8 cellular contexts compared by ENCODE assay signal in genomic region chr14:23556700-23557440, GRCh38. TPM values are rescaled to one million over a fixed set of nuclear protein-coding genes. Genes with fewer than 3 reads are reported as not detected.
A peak's percentile ranks its signal among the peaks of the same experiment; 100 is the strongest.
DNase-seq lines count a peak whose midpoint lies in the region; ATAC-seq, FAIRE-seq and TF ChIP-seq lines count a peak whose summit lies in the region.

No MANE protein-coding gene starts in this region.

- H3K27me3 ChIP-seq in gastroesophageal sphincter = no peaks in the 10 kb centered on the region
- no peaks in the 10 kb centered on the region for H3K27me3 ChIP-seq in small intestine (ENCODE audit: control insufficient read depth in 2 of 2, insufficient read depth in 2 of 2, low read length in 2 of 2)

- 55 to 63% methylated on average over 2 to 5 of the region's 17 CpGs for WGBS in gastroesophageal sphincter (ENCODE audit: low coverage in 1 of 2), 2 donors
- WGBS in small intestine, 3 donors = 17 to 36% (median 25%) methylated on average over 17 of the region's 17 CpGs

- H3K36me3 ChIP-seq in gastroesophageal sphincter = peaks cover 0 to 41% of the 10 kb centered on the region in 2 donors
- peaks cover 0 to 4% of the 10 kb centered on the region in 2 donors for H3K36me3 ChIP-seq in small intestine (ENCODE audit: control insufficient read depth in 2 of 2, insufficient read depth in 2 of 2, low read length in 2 of 2)

- H3K27me3 Mint-ChIP-seq in T-helper 17 cell = no peaks in the 10 kb centered on the region

- peak overlapping the region; percentile 95 for H3K27ac Mint-ChIP-seq in T-helper 17 cell

- H3K27ac ChIP-seq in gastroesophageal sphincter = peak overlapping the region; percentile 54 to 100 (median 96)
- H3K27ac ChIP-seq in small intestine (ENCODE audit: low read depth in 1 of 2, low read length in 1 of 2) = peak overlapping the region; percentile 27 to 91

- H3K36me3 Mint-ChIP-seq in T-helper 17 cell (ENCODE audit: low read depth) = no peaks in the 10 kb centered on the region

- TF ChIP-seq CTCF in gastroesophageal sphincter (IDR thresholded peaks at IDR 0.05) = no peak

- H3K4me3 ChIP-seq in gastroesophageal sphincter = peak overlapping the region; percentile 44 to 88
- peak overlapping the region; percentile 64 to 81 for H3K4me3 ChIP-seq in small intestine (ENCODE audit: low read depth in 1 of 2, low read length in 2 of 2)

- no peak for ATAC-seq in T-helper 17 cell
- ATAC-seq in gastroesophageal sphincter = no peak
- ATAC-seq in HG03175 (IDR thresholded peaks at IDR 0.05; ENCODE audit: unreplicated experiment) = no peak
- ATAC-seq in GM19397 (IDR thresholded peaks at IDR 0.05; ENCODE audit: unreplicated experiment) = no peak

- H3K4me1 ChIP-seq in gastroesophageal sphincter (peaks cover 0 to 41% (median 18%) of the 10 kb centered on the region in 3 donors), small intestine (ENCODE audit: control insufficient read depth in 2 of 2, insufficient read depth in 1 of 2, low read depth in 1 of 2, low read length in 1 of 2) (peaks cover 0 to 9% of the 10 kb centered on the region in 2 donors)

- H3K4me1 Mint-ChIP-seq in T-helper 17 cell = peaks cover 33% of the 10 kb centered on the region

- no peak for TF ChIP-seq EP300 in gastroesophageal sphincter (IDR thresholded peaks at IDR 0.05)

- no peak for TF ChIP-seq POLR2A in gastroesophageal sphincter (IDR thresholded peaks at IDR 0.05)

- H3K9me3 ChIP-seq in T-helper 17 cell (ENCODE audit: control insufficient read depth, low read length, poor library complexity, severe bottlenecking) = no peaks in the 10 kb centered on the region
- no peaks in the 10 kb centered on the region for H3K9me3 ChIP-seq in gastroesophageal sphincter
- no peaks in the 10 kb centered on the region for H3K9me3 ChIP-seq in small intestine (ENCODE audit: control insufficient read depth, low read depth)

- DNase-seq in DMS53 (lab: John Stamatoyannopoulos, UW) (peak; percentile 30), DMS53 treated with DMSO at 0.1 percent for 48 hours (lab: John Stamatoyannopoulos, UW; ENCODE audit: unreplicated experiment) (no peak), T-helper 17 cell (no peak), small intestine (no peak)
- no peak for DNase-seq in stimulated activated naive CD4-positive, alpha-beta T cell (lab: John Stamatoyannopoulos, UW)

- peak overlapping the region; percentile 96 for H3K4me3 Mint-ChIP-seq in T-helper 17 cell

- FAIRE-seq in small intestine (lab: Jason Lieb, UNC) = no peak

RNA-seq across cellular contexts. Expression of gene THTPA, which starts 0.8 kb away (rescaled TPM):
- total RNA-seq in T-helper 17 cell (10 to 100 TPM in 1 of 2 donors, 1 to 10 TPM in 1; 10.0 to 13.6 TPM), gastroesophageal sphincter (10 to 100 TPM; 17.7 to 28.8 (median 21.3) TPM)
- 10 to 100 TPM in 2 of 3 donors, 1 to 10 TPM in 1; 9.7 to 18.7 (median 12.3) TPM for polyA plus RNA-seq in small intestine

RNA-seq across cellular contexts. Expression of gene ZFHX2, which starts 5.3 kb away (rescaled TPM):
- under 1 TPM; 0.16 to 0.27 TPM for total RNA-seq in T-helper 17 cell
- 1 to 10 TPM in 2 of 4 donors, under 1 TPM in 2; 0.13 to 2.5 (median 1.2) TPM for total RNA-seq in gastroesophageal sphincter
- under 1 TPM in 1 of 3 donors, not detected in 2; 0.55 TPM for polyA plus RNA-seq in small intestine

RNA-seq across cellular contexts. Expression of gene AP1G2, which starts 10.7 kb away (rescaled TPM):
- total RNA-seq in T-helper 17 cell (100 to 1,000 TPM; 268 to 313 TPM), gastroesophageal sphincter (10 to 100 TPM in 3 of 4 donors, 1 to 10 TPM in 1; 7.2 to 43.1 (median 21.9) TPM)
- polyA plus RNA-seq in small intestine = 100 to 1,000 TPM in 2 of 3 donors, 10 to 100 TPM in 1; 80.4 to 376 (median 195) TPM

RNA-seq across cellular contexts. Expression of gene JPH4, which starts 21.7 kb away (rescaled TPM):
- total RNA-seq in T-helper 17 cell (not detected), gastroesophageal sphincter (1 to 10 TPM in 3 of 4 donors, under 1 TPM in 1; 0.78 to 2.7 (median 1.5) TPM)
- polyA plus RNA-seq in small intestine = 1 to 10 TPM in 2 of 3 donors, not detected in 1; 1.1 to 4.0 TPM

Comparison
In these comparisons a context has a peak if more than half of its experiments do, and no peak if none do; other contexts are left out.
1. RNA of gene AP1G2, which starts 10.7 kb away (total RNA-seq): 268 to 313 TPM in T-helper 17 cell; 7.2 to 43.1 TPM in gastroesophageal sphincter; every median in the first group is over 4 times any median in the second.